ENCODE assay signal across 1 cellular context in genomic region chr6:73309784-73310502, GRCh38.
TF ChIP-seq lines count a peak whose summit lies in the region.

No MANE protein-coding gene starts in this region.

TF ChIP-seq in GM23338, 12 proteins besides CTCF, POLR2A, EP300 and RAD21 (continued from another document):
- TF ChIP-seq, protein P1, sequence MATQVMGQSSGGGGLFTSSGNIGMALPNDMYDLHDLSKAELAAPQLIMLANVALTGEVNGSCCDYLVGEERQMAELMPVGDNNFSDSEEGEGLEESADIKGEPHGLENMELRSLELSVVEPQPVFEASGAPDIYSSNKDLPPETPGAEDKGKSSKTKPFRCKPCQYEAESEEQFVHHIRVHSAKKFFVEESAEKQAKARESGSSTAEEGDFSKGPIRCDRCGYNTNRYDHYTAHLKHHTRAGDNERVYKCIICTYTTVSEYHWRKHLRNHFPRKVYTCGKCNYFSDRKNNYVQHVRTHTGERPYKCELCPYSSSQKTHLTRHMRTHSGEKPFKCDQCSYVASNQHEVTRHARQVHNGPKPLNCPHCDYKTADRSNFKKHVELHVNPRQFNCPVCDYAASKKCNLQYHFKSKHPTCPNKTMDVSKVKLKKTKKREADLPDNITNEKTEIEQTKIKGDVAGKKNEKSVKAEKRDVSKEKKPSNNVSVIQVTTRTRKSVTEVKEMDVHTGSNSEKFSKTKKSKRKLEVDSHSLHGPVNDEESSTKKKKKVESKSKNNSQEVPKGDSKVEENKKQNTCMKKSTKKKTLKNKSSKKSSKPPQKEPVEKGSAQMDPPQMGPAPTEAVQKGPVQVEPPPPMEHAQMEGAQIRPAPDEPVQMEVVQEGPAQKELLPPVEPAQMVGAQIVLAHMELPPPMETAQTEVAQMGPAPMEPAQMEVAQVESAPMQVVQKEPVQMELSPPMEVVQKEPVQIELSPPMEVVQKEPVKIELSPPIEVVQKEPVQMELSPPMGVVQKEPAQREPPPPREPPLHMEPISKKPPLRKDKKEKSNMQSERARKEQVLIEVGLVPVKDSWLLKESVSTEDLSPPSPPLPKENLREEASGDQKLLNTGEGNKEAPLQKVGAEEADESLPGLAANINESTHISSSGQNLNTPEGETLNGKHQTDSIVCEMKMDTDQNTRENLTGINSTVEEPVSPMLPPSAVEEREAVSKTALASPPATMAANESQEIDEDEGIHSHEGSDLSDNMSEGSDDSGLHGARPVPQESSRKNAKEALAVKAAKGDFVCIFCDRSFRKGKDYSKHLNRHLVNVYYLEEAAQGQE (IDR thresholded peaks at IDR 0.05; ENCODE audit: unreplicated experiment): no peak
